In the genomic region with DNA sequence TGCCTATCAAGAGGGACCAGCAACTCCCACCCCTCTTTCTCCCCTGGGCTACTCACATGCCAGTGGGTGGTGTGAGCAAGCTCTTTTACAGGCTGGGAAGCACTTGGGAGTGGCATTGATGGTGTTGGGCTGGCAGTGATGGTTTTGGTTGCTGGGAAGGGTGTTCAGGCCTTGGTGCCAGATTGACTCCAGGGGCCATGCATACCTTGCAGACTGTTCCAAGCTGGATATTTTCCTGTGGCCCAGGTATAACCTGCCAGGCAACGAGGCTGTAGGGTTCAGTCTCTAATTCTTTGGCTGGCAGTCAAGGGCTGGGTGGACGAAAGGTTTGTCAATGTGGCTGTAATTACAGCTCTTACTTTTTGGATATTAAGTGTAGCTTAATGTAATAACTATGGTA, we compare ENCODE assay signal across 23 cellular contexts.
DNase-seq lines count a peak whose midpoint lies in the region; ATAC-seq, FAIRE-seq and TF ChIP-seq lines count a peak whose summit lies in the region.
"Had no signal": no experiment of that assay in that cellular context is flagged by ENCODE, and none has a peak within 500 bp of the region (broad histone marks: within the 10 kb centered on the region; RNA-seq: fewer than 3 reads in every experiment).

No MANE protein-coding gene starts in this region.

- BruUV-seq in K562 (replicated peaks; lab: Mats Ljungman, UMichigan) = no TSS peak

- WGBS in K562 (ENCODE audit: insufficient coverage, low coverage, missing lambda C conversion rate) = 44% methylated on average over 2 of the region's 2 CpGs

- no peaks in the 10 kb centered on the region for H4K20me1 ChIP-seq in K562 (replicated peaks; ENCODE audit: control insufficient read depth, insufficient read depth, low read length)

- no peaks in the 10 kb centered on the region for H3K9me3 ChIP-seq in K562 (replicated peaks; ENCODE audit: control insufficient read depth, insufficient read depth, low read depth, low read length)
- H3K9me3 ChIP-seq: lower lobe of right lung had no signal

- no peak for TF ChIP-seq CTCF in K562 (IDR thresholded peaks at IDR 0.05 in 2 of 3, conservative IDR thresholded peaks at IDR 0.05 in 1 of 3; ENCODE audit: insufficient read depth in 2 of 3, low read depth in 1 of 3, low read length in 3 of 3)

- H3K9me1 ChIP-seq in K562 (ENCODE audit: control insufficient read depth, insufficient read depth, low read length) = no peaks in the 10 kb centered on the region

- no peak overlapping the region for H3K4me3 ChIP-seq in K562
- H3K4me3 ChIP-seq: lower lobe of right lung, skin epidermis had no signal

- H3K9ac ChIP-seq in K562 (ENCODE audit: insufficient read depth in 1 of 2, low read depth in 2 of 2, low read length in 2 of 2) = no peak overlapping the region; a peak in 1 of 4 replicates

- in situ Hi-C loops in K562 (cut with MboI) = loop anchor here (5.0 kb wide), 1 partner anchor 86 kb away; no protein-coding TSS in a partner anchor

- no peak for FAIRE-seq in K562 (lab: Jason Lieb, UNC)
- FAIRE-seq: keratinocyte had no signal

- peak overlapping the region; percentile 58; the same call in 1 of the 2 replicates for H2AFZ ChIP-seq in K562 (ENCODE audit: low read depth, low read length)

- H3K36me3 ChIP-seq in K562 (ENCODE audit: control insufficient read depth, insufficient read depth, low read length) = no peaks in the 10 kb centered on the region
- H3K36me3 ChIP-seq: lower lobe of right lung had no signal

- TF ChIP-seq EP300 in K562 (IDR thresholded peaks at IDR 0.05; ENCODE audit: low read length) = no peak

- peaks cover 12 to 13% of the 10 kb centered on the region in 2 experiments; a peak in 4 of 5 replicates for H3K4me1 ChIP-seq in K562 (replicated peaks in 1 of 2; ENCODE audit: control insufficient read depth in 2 of 2, insufficient read depth in 2 of 2, low read length in 2 of 2)
- H3K4me1 ChIP-seq: lower lobe of right lung had no signal

- DNase-seq in activated CD8-positive, alpha-beta memory T cell treated with anti-CD3 and anti-CD28 coated beads for 24 hours = peak; percentile 35
- no peak for DNase-seq in activated CD8-positive, alpha-beta memory T cell treated with anti-CD3 and anti-CD28 coated beads, Interleukin-2, amount 50 U/mL, for 4 hours
- DNase-seq in K562 (ENCODE audit: extremely low read depth in 1 of 4, low spot score in 3 of 4) = no peak
- DNase-seq in islet precursor cell = peak; percentile 17
- DNase-seq in stimulated activated CD8-positive, alpha-beta memory T cell treated with anti-CD3 and anti-CD28 coated beads, Interleukin-4, amount 100 ng/mL, for 48 hours = peak; percentile 5
- DNase-seq in DMS153 treated with DMSO at 0.1 percent for 48 hours (lab: John Stamatoyannopoulos, UW; ENCODE audit: unreplicated experiment) = no peak
- no peak for DNase-seq in AG08395 (ENCODE audit: low spot score)
- DNase-seq in SKM-1 treated with dmso at 0.1 percent for 144 hours (lab: John Stamatoyannopoulos, UW; ENCODE audit: unreplicated experiment) = no peak
- DNase-seq: activated naive CD8-positive, alpha-beta T cell treated with anti-CD3 and anti-CD28 coated beads, Interleukin-2, amount 50 U/mL, for 24 hours; COR-L47; DND-41; effector CD8-positive, alpha-beta T cell; H7; KG1; lower lobe of right lung; MM.1S; NCI-H1417 treated with DMSO at 0.1 percent for 48 hours; NCI-H446; OCI-M1; Right ventricle myocardium superior had no signal

- ATAC-seq in K562 = no peak
- ATAC-seq: activated CD4-positive, CD25-positive, alpha-beta regulatory T cell treated with anti-CD3 and anti-CD28 coated beads, Interleukin-2, amount 50 U/mL, for 24 hours; lower lobe of right lung had no signal

- H3K27me3 ChIP-seq in K562 (ENCODE audit: control insufficient read depth in 2 of 2, insufficient read depth in 2 of 2, low read length in 2 of 2) = no peaks in the 10 kb centered on the region

- TF ChIP-seq POLR2A in K562 (conservative IDR thresholded peaks at IDR 0.05) = no peak

- H3K27ac ChIP-seq in K562 (ENCODE audit: extremely low read depth, low read depth, low read length) = no peak overlapping the region
- H3K27ac ChIP-seq: lower lobe of right lung had no signal

- no peak for TF ChIP-seq RAD21 in K562 (CRISPR knock-in tag; conservative IDR thresholded peaks at IDR 0.05 in 1 of 2, IDR thresholded peaks at IDR 0.05 in 1 of 2)

- CTCF ChIA-PET in K562 (lab: Yijun Ruan, JAX; ENCODE audit: low intra/inter-chr PET ratio) = no interaction called here

- no peak overlapping the region for H3K4me2 ChIP-seq in K562 (ENCODE audit: insufficient read depth, low read length)

- POLR2A ChIA-PET in K562 (lab: Yijun Ruan, JAX) = interaction anchor here (0.6 to 1.6 kb wide), 4 partner anchors 10 to 73 kb away, joined by 3 to 4 read pairs (median 3); no protein-coding TSS in a partner anchor

- intact Hi-C loops in K562 (cut with micrococcal nuclease) = no loop called here

- H3K79me2 ChIP-seq in K562 (ENCODE audit: control insufficient read depth, insufficient read depth, low read length) = no peaks in the 10 kb centered on the region

TF ChIP-seq in K562, 482 proteins besides CTCF, POLR2A, EP300 and RAD21 (continues in another document):
- no peak for TF ChIP-seq ILK (tag; IDR thresholded peaks at IDR 0.05; ENCODE audit: borderline replicate concordance, low read depth)
- no peak for TF ChIP-seq SRSF7 (optimal IDR thresholded peaks at IDR 0.05; ENCODE audit: low read depth, low read length)
- no peak for TF ChIP-seq MIER1 (IDR thresholded peaks at IDR 0.05; ENCODE audit: low read depth)
- TF ChIP-seq ZNF316 (IDR thresholded peaks at IDR 0.05) = no peak
- TF ChIP-seq MCM5 (IDR thresholded peaks at IDR 0.05; ENCODE audit: low read depth) = no peak
- TF ChIP-seq ZFPM2 (CRISPR knock-in tag; IDR thresholded peaks at IDR 0.05) = no peak
- TF ChIP-seq MXI1 (IDR thresholded peaks at IDR 0.05; ENCODE audit: low read depth, low read length) = no peak

Comparison
In these comparisons a context has a peak if more than half of its experiments do, and no peak if none do; other contexts are left out.
1. DNase-seq: peak in activated CD8-positive, alpha-beta memory T cell treated with anti-CD3 and anti-CD28 coated beads for 24 hours (single experiment), islet precursor cell (single experiment) and stimulated activated CD8-positive, alpha-beta memory T cell treated with anti-CD3 and anti-CD28 coated beads, Interleukin-4, amount 100 ng/mL, for 48 hours (single experiment); none in activated CD8-positive, alpha-beta memory T cell treated with anti-CD3 and anti-CD28 coated beads, Interleukin-2, amount 50 U/mL, for 4 hours (single experiment), K562 (0 of 4), DMS153 treated with DMSO at 0.1 percent for 48 hours (single experiment), AG08395 (single experiment) and SKM-1 treated with dmso at 0.1 percent for 144 hours (single experiment).